1 cellular context compared by ENCODE assay signal in the genomic region with DNA sequence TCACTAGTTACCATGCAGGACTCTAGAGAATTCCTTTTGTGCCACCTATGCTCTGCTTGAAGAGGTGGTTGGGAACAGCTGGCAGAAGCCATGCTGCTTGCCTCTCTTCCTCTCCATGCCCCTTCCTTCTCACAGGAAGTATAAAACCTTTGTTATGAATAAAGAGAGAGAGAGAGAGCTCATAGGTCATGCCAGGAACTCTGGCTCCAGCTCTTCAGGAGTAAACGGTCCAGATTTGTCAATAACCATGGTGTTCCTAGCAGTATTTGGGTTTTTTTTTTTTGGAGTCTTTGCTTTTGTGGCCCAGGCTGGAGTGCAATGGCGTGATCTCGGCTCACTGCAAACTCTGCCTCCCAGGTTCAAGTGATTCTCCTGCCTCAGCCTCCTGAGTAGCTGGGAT.
TF ChIP-seq lines count a peak whose summit lies in the region.

No MANE protein-coding gene starts in this region.

TF ChIP-seq in GM23338, 12 proteins besides CTCF, POLR2A, EP300 and RAD21 (continued from another document):
- no peak for TF ChIP-seq ZNF462 (CRISPR knock-in tag; IDR thresholded peaks at IDR 0.05)
- no peak for TF ChIP-seq POLR2AphosphoS5 (IDR thresholded peaks at IDR 0.05; ENCODE audit: low read depth)
- no peak for TF ChIP-seq JUNB (IDR thresholded peaks at IDR 0.05; ENCODE audit: unreplicated experiment)
- TF ChIP-seq EZH2 (IDR thresholded peaks at IDR 0.05; ENCODE audit: low read depth, unreplicated experiment) = no peak
- TF ChIP-seq NANOG (IDR thresholded peaks at IDR 0.05; ENCODE audit: borderline replicate concordance) = no peak
- TF ChIP-seq, protein P1, sequence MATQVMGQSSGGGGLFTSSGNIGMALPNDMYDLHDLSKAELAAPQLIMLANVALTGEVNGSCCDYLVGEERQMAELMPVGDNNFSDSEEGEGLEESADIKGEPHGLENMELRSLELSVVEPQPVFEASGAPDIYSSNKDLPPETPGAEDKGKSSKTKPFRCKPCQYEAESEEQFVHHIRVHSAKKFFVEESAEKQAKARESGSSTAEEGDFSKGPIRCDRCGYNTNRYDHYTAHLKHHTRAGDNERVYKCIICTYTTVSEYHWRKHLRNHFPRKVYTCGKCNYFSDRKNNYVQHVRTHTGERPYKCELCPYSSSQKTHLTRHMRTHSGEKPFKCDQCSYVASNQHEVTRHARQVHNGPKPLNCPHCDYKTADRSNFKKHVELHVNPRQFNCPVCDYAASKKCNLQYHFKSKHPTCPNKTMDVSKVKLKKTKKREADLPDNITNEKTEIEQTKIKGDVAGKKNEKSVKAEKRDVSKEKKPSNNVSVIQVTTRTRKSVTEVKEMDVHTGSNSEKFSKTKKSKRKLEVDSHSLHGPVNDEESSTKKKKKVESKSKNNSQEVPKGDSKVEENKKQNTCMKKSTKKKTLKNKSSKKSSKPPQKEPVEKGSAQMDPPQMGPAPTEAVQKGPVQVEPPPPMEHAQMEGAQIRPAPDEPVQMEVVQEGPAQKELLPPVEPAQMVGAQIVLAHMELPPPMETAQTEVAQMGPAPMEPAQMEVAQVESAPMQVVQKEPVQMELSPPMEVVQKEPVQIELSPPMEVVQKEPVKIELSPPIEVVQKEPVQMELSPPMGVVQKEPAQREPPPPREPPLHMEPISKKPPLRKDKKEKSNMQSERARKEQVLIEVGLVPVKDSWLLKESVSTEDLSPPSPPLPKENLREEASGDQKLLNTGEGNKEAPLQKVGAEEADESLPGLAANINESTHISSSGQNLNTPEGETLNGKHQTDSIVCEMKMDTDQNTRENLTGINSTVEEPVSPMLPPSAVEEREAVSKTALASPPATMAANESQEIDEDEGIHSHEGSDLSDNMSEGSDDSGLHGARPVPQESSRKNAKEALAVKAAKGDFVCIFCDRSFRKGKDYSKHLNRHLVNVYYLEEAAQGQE (IDR thresholded peaks at IDR 0.05; ENCODE audit: unreplicated experiment) = no peak
